In the genomic region with DNA sequence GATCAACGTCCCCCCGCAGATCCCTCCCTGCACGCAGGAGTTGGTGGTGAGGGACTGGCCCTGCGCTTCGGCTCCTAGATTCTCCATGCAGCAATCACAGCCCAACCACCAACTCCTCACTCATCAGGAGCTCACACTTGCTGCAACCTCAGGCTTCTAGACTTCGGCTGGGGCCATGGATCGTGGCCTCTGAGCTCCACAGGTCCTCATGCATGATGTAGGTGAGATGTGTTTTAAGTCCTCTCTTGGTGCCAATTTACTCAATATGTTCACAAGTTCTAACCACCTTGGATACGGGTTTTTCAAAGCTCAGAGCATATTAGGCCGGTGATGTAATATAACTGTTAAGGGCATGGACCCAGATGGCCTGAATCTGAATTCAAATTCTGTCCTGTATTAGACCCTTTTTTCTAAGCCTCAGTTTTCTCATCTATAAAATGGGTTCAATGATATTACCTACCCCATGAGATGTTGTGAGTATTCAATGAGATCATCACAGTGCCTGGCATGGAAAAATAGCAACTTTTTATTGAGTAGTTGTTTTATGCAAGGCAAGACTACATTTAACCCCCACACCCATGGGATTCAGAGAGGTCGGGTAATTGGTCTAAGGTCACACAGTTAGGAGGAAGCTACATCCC, we compare ENCODE assay signal across 1 cellular context.
TF ChIP-seq lines count a peak whose summit lies in the region.

No MANE protein-coding gene starts in this region.

TF ChIP-seq in H1, 55 proteins besides CTCF, POLR2A, EP300 and RAD21 (continued from another document):
- TF ChIP-seq, protein P1, sequence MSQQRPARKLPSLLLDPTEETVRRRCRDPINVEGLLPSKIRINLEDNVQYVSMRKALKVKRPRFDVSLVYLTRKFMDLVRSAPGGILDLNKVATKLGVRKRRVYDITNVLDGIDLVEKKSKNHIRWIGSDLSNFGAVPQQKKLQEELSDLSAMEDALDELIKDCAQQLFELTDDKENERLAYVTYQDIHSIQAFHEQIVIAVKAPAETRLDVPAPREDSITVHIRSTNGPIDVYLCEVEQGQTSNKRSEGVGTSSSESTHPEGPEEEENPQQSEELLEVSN (IDR thresholded peaks at IDR 0.05): no peak
